8 cellular contexts compared by ENCODE assay signal in the genomic region with DNA sequence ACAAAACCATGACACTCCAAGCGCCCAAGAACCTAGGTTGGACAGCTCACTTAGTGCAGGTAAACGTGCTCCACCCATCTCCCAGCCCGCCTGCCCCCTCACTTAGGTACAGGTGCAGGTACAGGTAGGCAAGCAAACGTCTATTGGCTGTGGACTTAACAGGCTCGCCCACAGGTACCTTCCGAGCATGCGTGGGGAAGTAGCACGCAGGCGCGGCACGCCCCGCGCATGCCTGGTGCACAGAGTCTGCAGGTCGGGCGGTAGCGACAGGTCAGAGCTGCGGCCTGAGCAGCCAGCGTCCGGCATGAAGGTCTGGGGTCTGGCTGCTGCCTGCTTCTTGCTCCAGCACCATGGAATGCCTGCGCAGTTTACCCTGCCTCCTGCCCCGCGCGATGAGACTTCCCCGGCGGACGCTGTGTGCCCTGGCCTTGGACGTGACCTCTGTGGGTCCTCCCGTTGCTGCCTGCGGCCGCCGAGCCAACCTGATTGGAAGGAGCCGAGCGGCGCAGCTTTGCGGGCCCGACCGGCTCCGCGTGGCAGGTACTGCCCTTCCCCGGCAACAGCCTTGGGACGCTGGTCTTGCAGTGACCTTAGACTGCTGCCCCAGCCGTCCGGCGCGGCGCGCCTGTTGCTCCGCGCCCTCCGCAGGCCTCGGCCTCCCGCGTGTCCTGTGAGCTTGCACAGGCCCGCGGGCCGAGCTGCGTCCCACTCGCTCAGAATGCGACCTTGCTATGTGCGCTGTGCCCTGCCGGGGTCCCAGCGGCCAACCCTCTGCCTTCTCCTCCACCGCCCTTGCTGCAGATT.
DNase-seq lines count a peak whose midpoint lies in the region; ATAC-seq and FAIRE-seq lines count a peak whose summit lies in the region.

Gene MRS2 (plus strand): TSS at position 240 of the 804 bp plus-strand sequence. CDS start 111 bp downstream, at position 351.

- H3K4me3 ChIP-seq in BLaER1: peak within 1 kb of the TSS; percentile 73

- ATAC-seq in HG03442 (IDR thresholded peaks at IDR 0.05; ENCODE audit: unreplicated experiment): peak; percentile 96

- peak within 1 kb of the TSS; percentile 76 for H3K9ac ChIP-seq in BLaER1

- peaks cover 26% of the 10 kb centered on the region for H4K20me1 ChIP-seq in BLaER1

- H3K27me3 ChIP-seq in BLaER1: peaks cover 53% of the 10 kb centered on the region

- peaks cover 13% of the 10 kb centered on the region for H3K36me3 ChIP-seq in BLaER1

- peak within 1 kb of the TSS; percentile 76 for H3K4me2 ChIP-seq in BLaER1

- FAIRE-seq in GM19239 (lab: Jason Lieb, UNC): peak; percentile 88

- DNase-seq in GM19239 (ENCODE audit: insufficient read length, low spot score) (peak; percentile 67), NCI-H524 treated with DMSO at 0.1 percent for 48 hours (lab: John Stamatoyannopoulos, UW) (peak; percentile 17), cortex of kidney (lab: John Stamatoyannopoulos, UW) (peak; percentile 48), left kidney (ENCODE audit: low read depth, low spot score) (peak; percentile 95)
- DNase-seq in activated CD4-positive, alpha-beta T cell treated with anti-CD3 and anti-CD28 coated beads, Interleukin-2, amount 50 U/mL, for 1 hour: peak; percentile 73
- DNase-seq in stimulated activated CD4-positive, alpha-beta T cell treated with anti-CD3 and anti-CD28 coated beads, Interleukin-2, amount 100 ng/mL, for 24 hours: peak; percentile 81 to 82

- peaks cover 13% of the 10 kb centered on the region; the same call in 1 of the 2 replicates for H3K9me3 ChIP-seq in BLaER1

- H3K4me1 ChIP-seq in BLaER1: peaks cover 18% of the 10 kb centered on the region; the same call in 1 of the 2 replicates

- H3K27ac ChIP-seq in BLaER1: peak within 1 kb of the TSS; percentile 48

Comparison
In these comparisons a context has a peak if more than half of its experiments do, and no peak if none do; other contexts are left out.
1. Peak in every context shown above with its lines: DNase-seq, ATAC-seq, H3K4me3 ChIP-seq and H3K27ac ChIP-seq.
2. DNase-seq: peak in every context shown above with its lines; median percentile 95 in left kidney; 82 in stimulated activated CD4-positive, alpha-beta T cell treated with anti-CD3 and anti-CD28 coated beads, Interleukin-2, amount 100 ng/mL, for 24 hours; 73 in activated CD4-positive, alpha-beta T cell treated with anti-CD3 and anti-CD28 coated beads, Interleukin-2, amount 50 U/mL, for 1 hour; 67 in GM19239; 48 in cortex of kidney; 17 in NCI-H524 treated with DMSO at 0.1 percent for 48 hours.